8 cellular contexts compared by ENCODE assay signal in the genomic region with DNA sequence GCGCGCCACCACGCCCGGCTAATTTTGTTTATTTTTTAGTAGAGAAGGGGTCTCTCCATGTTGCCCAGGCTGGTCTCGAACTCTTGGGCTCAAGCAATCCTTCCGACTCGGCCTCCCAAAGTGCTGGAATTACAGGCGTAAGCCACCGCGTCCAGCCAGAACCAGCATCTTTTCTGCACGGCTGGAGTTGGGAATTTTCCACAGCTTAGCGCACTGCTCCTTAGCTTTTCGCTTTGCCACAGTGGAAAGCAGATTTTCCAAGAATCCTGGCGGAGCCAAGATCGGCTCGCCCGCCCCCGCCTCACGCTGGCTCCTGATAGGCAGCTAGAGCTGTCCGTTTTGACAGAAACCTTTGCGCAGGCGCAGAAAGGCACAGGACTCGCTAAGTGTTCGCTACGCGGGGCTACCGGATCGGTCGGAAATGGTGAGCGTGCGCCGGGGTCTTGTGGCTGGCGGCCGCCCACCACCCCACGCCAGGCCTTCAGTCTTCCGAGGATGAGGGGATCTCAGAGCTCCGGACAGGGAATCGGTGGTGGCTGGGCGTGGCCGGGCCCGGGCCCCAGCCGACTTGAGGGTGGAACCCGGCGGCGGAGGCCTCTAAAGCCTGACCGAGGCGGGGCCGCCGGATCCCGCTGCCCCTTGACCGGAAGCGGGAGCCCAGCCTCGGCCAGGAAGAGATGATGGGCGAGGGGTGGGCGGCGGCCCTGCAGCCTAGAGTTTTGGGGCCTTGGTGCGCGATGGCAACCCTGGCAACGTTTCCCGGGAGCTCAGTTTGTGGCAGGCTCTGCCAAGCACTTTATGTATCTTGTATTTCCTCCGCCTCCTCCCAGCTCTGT. TPM values are rescaled to one million over a fixed set of nuclear protein-coding genes. Genes with fewer than 3 reads are reported as not detected.
A peak's percentile ranks its signal among the peaks of the same experiment; 100 is the strongest.
DNase-seq lines count a peak whose midpoint lies in the region; ATAC-seq and TF ChIP-seq lines count a peak whose summit lies in the region.

A gene (plus strand): TSS at position 385 of the 836 bp plus-strand sequence. CDS start 37 bp downstream, at position 422.

- in situ Hi-C loops in KBM-7 (cut with MboI; ENCODE audit: low pct_unique_long_range_greater_than_20kb, low sequenced_read_pairs), result loop anchor here (25.0 kb wide), 1 partner anchor 204 kb away; a partner anchor contains a TSS

- intact Hi-C loops in PC-9 (cut with micrococcal nuclease; ENCODE audit: unreplicated experiment), result loop anchor here (1.0 kb wide), 1 partner anchor 10 kb away; no protein-coding TSS in a partner anchor

- H3K79me2 ChIP-seq in PC-9 (ENCODE audit: low read depth), result peaks cover 35% of the 10 kb centered on the region

- TF ChIP-seq CTCF in PC-9 (conservative IDR thresholded peaks at IDR 0.05) (no peak), epithelial cell of proximal tubule (conservative IDR thresholded peaks at IDR 0.05; ENCODE audit: low read depth, low read length) (no peak)

- DNase-seq in DMS153 (lab: John Stamatoyannopoulos, UW), result peak; percentile 86
- peak; percentile 90 for DNase-seq in KBM-7
- peak; percentile 82 to 97 for DNase-seq in PC-9
- DNase-seq in activated T-cell treated with anti-CD3 and anti-CD28 coated beads, Interleukin-2, amount 50 U/mL, for 1 hour, result peak; percentile 92
- peak; percentile 70 for DNase-seq in epithelial cell of proximal tubule (ENCODE audit: low read depth)
- peak; percentile 98 for DNase-seq in mucosa of gallbladder (ENCODE audit: low spot score)
- DNase-seq in stimulated activated CD8-positive, alpha-beta memory T cell treated with anti-CD3 and anti-CD28 coated beads, Interleukin-4, amount 100 ng/mL, for 24 hours (ENCODE audit: low read depth), result peak; percentile 90

- POLR2A ChIA-PET in PC-9 (lab: Charles Lee; ENCODE audit: unreplicated experiment), result interaction anchor here (0.5 to 1.0 kb wide), 8 partner anchors 44 to 743 kb away, joined by 3 to 13 read pairs (median 4); a partner anchor contains a TSS

- H3K27ac ChIP-seq in PC-9, result peak within 1 kb of the TSS; percentile 69

- no peaks in the 10 kb centered on the region for H3K9me3 ChIP-seq in PC-9 (ENCODE audit: insufficient read depth, low read depth)

- CTCF ChIA-PET in PC-9 (lab: Charles Lee), result no interaction called here

- no peaks in the 10 kb centered on the region for H4K20me1 ChIP-seq in PC-9 (ENCODE audit: insufficient read depth)

- TSS peak; percentile 58 for BruUV-seq in PC-9 (replicated peaks; lab: Mats Ljungman, UMichigan)

- H3K4me3 ChIP-seq in PC-9, result peak within 1 kb of the TSS; percentile 95
- peak within 1 kb of the TSS; percentile 81 for H3K4me3 ChIP-seq in epithelial cell of proximal tubule (ENCODE audit: low read depth, low read length)

- no peaks in the 10 kb centered on the region for H3K27me3 ChIP-seq in PC-9 (ENCODE audit: insufficient read depth, low read depth)

- peaks cover 50% of the 10 kb centered on the region for H3F3A ChIP-seq in PC-9 (ENCODE audit: insufficient read depth, low read depth)

- ATAC-seq in GM21619 (IDR thresholded peaks at IDR 0.05; ENCODE audit: unreplicated experiment), result peak; percentile 67

- H2AFZ ChIP-seq in PC-9, result peak within 1 kb of the TSS; percentile 73

- peak within 1 kb of the TSS; percentile 77 for H3K4me2 ChIP-seq in PC-9

- peaks cover 9% of the 10 kb centered on the region for H3K4me1 ChIP-seq in PC-9 (replicated peaks; ENCODE audit: insufficient read depth)

- no peaks in the 10 kb centered on the region for H3K9me2 ChIP-seq in PC-9 (ENCODE audit: insufficient read depth)

- peaks cover 6% of the 10 kb centered on the region; the same call in 1 of the 2 replicates for H3K36me3 ChIP-seq in PC-9 (ENCODE audit: low read depth)

RNA-seq across cellular contexts. Expression of the gene that starts here (rescaled TPM):
- total RNA-seq in PC-9 (2021) (145 and 179 TPM in 2 replicates), epithelial cell of proximal tubule (165 and 193 TPM in 2 replicates), mucosa of gallbladder (143 TPM)

Comparison
In these comparisons a context has a peak if more than half of its experiments do, and no peak if none do; other contexts are left out.
1. Peak in every context shown above with its lines: DNase-seq, ATAC-seq, H3K4me3 ChIP-seq and H3K27ac ChIP-seq.